Comparison of ENCODE assay signal across 11 cellular contexts in the genomic region with DNA sequence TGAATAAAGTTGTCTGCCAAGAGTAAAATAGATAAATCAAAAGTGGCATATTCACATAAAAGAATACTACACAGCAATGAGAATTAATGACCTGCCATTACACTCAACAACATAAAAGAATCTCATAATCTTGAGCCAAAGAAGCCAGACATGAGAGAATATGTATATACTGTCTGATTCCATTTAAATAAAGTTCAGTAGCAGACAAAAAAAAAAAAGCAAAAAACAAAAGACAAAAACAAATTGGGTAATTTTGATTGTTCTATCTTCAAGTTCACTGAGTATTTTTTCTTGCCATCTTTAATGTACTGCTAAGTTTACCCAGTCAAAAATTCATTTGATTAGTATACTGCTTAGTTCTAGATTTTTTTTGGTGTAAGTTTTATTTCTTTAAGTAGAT.
"Had no signal": no experiment of that assay in that cellular context is flagged by ENCODE, and none has a peak within 500 bp of the region (broad histone marks: within the 10 kb centered on the region; RNA-seq: fewer than 3 reads in every experiment).

No MANE protein-coding gene starts in this region.

- H3K9me3 ChIP-seq: HAP-1 had no signal

- FAIRE-seq: H1, H54 had no signal

- ATAC-seq: GM23338, HCT116 had no signal

- H3K4me3 ChIP-seq: GM23248, GM23338, HAP-1 had no signal

- H3K4me1 ChIP-seq: HAP-1 had no signal

- DNase-seq: GM23248, GOT3, H7, H9, HCEC 1CT, HFFc6 had no signal

- H2AFZ ChIP-seq: GM23248 had no signal

- H3K9ac ChIP-seq: GM23248 had no signal

- H3K36me3 ChIP-seq: HAP-1 had no signal

- H3K4me2 ChIP-seq: GM23338 had no signal

- H3K27ac ChIP-seq: GM23248 had no signal
